11 cellular contexts compared by ENCODE assay signal in genomic region chrX:107701493-107702121, GRCh38.
DNase-seq lines count a peak whose midpoint lies in the region; ATAC-seq, FAIRE-seq and TF ChIP-seq lines count a peak whose summit lies in the region.
"Had no signal": no experiment of that assay in that cellular context is flagged by ENCODE, and none has a peak within 500 bp of the region (broad histone marks: within the 10 kb centered on the region; RNA-seq: fewer than 3 reads in every experiment).

No MANE protein-coding gene starts in this region.

- H3K4me3 ChIP-seq in stomach (no peak overlapping the region), aorta (ENCODE audit: low read length in 2 of 2) (no peak overlapping the region)

- TF ChIP-seq CTCF in stomach (IDR thresholded peaks at IDR 0.05), result no peak

- TF ChIP-seq EP300 in stomach (IDR thresholded peaks at IDR 0.05), result no peak

- ATAC-seq in GM19438 (IDR thresholded peaks at IDR 0.05; ENCODE audit: low read depth, unreplicated experiment) (peak; percentile 78), HG03095 (IDR thresholded peaks at IDR 0.05; ENCODE audit: unreplicated experiment) (peak; percentile 88), aorta (ENCODE audit: low FRiP score) (no peak)
- ATAC-seq: natural killer cell treated with Interleukin-12 subunit alpha and Interleukin-12 subunit beta and Interleukin-15 and Interleukin-18, amount 100 ng/mL, for 72 hours had no signal

- H3K36me3 ChIP-seq in stomach (no peaks in the 10 kb centered on the region), aorta (ENCODE audit: control insufficient read depth in 1 of 2, insufficient read depth in 2 of 2, low read length in 1 of 2) (no peaks in the 10 kb centered on the region)

- intact Hi-C loops in stomach (cut with DNase I; ENCODE audit: low total_unique reads) (no loop called here), aorta (cut with DNase I) (no loop called here)

- H3K27ac ChIP-seq in stomach (peak overlapping the region in 4 of 5 donors; percentile 47 to 75 (median 72)), aorta (ENCODE audit: low read depth in 1 of 2, low read length in 2 of 2) (no peak overlapping the region)

- peaks cover 0 to 22% (median 8%) of the 10 kb centered on the region in 4 donors for H3K4me1 ChIP-seq in stomach
- H3K4me1 ChIP-seq in aorta (ENCODE audit: control insufficient read depth in 1 of 2, insufficient read depth in 2 of 2, low read length in 2 of 2), result no peaks in the 10 kb centered on the region

- FAIRE-seq in HTR-8/SVneo (lab: Jason Lieb, UNC), result no peak

- 63 to 100% (median 87%) methylated on average over 1 of the region's 1 CpG for WGBS in stomach, 5 donors
- 86 to 95% methylated on average over 1 of the region's 1 CpG for WGBS in aorta, 2 donors

- H3K27me3 ChIP-seq in stomach (no peaks in the 10 kb centered on the region), aorta (ENCODE audit: control insufficient read depth in 1 of 2, insufficient read depth in 2 of 2, low read length in 1 of 2) (no peaks in the 10 kb centered on the region)

- H3K9me3 ChIP-seq in stomach (no peaks in the 10 kb centered on the region), aorta (ENCODE audit: control insufficient read depth, low read length) (no peaks in the 10 kb centered on the region)

- peak; percentile 72 for DNase-seq in SKM-1 (lab: John Stamatoyannopoulos, UW; ENCODE audit: unreplicated experiment)
- no peak for DNase-seq in stomach
- DNase-seq in effector CD4-positive, alpha-beta T cell, result no peak
- DNase-seq in HTR-8/SVneo (ENCODE audit: insufficient read length, low spot score), result no peak
- DNase-seq in activated CD4-positive, CD25-positive, alpha-beta regulatory T cell (lab: John Stamatoyannopoulos, UW), result no peak
- DNase-seq in aorta, result no peak
- DNase-seq: erythroblast, NCI-H446 had no signal

- TF ChIP-seq POLR2A in stomach (IDR thresholded peaks at IDR 0.05), result no peak

Comparison
In these comparisons a context has a peak if more than half of its experiments do, and no peak if none do; other contexts are left out.
1. H3K27ac ChIP-seq: peak in stomach (4 of 5); none in aorta (0 of 2).